10 cellular contexts compared by ENCODE assay signal in the genomic region with DNA sequence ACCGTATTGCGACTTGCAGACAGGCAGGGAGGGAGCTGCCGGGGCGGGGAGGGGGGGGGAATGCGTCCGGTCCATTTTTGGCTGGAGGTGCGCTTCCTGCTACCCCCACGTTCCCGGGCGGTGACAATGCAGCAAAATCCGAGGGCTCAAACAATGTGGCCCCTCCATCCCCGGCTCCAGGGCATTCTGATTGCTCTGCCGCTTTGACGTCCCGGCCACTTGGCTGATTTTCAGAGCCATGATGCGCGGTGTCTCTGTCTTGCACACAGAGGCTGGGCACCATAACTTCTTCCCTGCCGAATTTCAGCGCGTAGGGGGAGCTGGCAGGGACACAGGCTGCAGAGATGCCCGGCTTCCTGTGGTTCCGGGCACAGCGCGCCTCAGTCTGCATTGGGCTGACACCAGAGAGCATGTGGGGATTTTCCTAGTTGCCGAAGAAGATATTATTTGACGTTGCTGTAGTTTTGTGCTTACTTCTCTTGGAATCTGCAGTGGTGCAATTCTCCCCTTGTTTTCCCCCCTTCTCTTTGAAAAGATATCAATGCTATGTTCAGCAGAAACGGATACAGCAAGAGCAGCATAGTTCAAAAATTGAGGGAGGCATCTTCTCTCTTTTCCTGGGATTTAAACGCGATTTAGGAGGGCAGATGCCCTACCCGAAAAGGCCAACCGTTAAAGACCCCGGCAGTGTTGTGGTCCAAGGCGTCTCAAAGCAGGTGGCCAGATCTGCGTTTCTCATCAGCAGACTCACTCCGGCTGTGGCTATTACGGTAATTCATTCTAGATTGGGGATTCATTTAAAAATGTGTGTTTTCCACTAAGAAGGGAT. TPM values are rescaled to one million over a fixed set of nuclear protein-coding genes. Genes with fewer than 3 reads are reported as not detected.
DNase-seq lines count a peak whose midpoint lies in the region; ATAC-seq and TF ChIP-seq lines count a peak whose summit lies in the region.
"Had no signal": no experiment of that assay in that cellular context is flagged by ENCODE, and none has a peak within 500 bp of the region (broad histone marks: within the 10 kb centered on the region; RNA-seq: fewer than 3 reads in every experiment).

No MANE protein-coding gene starts in this region.

- H3K9me3 Mint-ChIP-seq in osteocyte (ENCODE audit: unreplicated experiment) = no peaks in the 10 kb centered on the region
- no peaks in the 10 kb centered on the region for H3K9me3 Mint-ChIP-seq in T-cell

- H3K4me3 Mint-ChIP-seq in osteocyte (ENCODE audit: unreplicated experiment) = peak overlapping the region; percentile 65
- H3K4me3 Mint-ChIP-seq in T-cell = peak overlapping the region in 1 of 3 donors; percentile 24

- H3K4me2 ChIP-seq in BLaER1 treated with 17β-estradiol and CSF1 and Interleukin-3, amounts not matched to agents 10 nM and 100 nM = peak overlapping the region; percentile 87 to 100 (median 98)

- H3K27ac ChIP-seq in BLaER1 treated with 17β-estradiol and CSF1 and Interleukin-3, amounts not matched to agents 10 nM and 100 nM = peak overlapping the region in 8 of 11 experiments; percentile 68 to 83 (median 76); a peak in 16 of 22 replicates
- no peak overlapping the region for H3K27ac ChIP-seq in RWPE1
- H3K27ac ChIP-seq: epithelial cell of prostate, HL-60 had no signal

- H3K27me3 ChIP-seq in BLaER1 treated with 17β-estradiol and CSF1 and Interleukin-3, amounts not matched to agents 10 nM and 100 nM = peaks cover 0 to 60% (median 0%) of the 10 kb centered on the region in 11 experiments; a peak in 11 of 22 replicates

- H3K9me3 ChIP-seq in BLaER1 treated with 17β-estradiol and CSF1 and Interleukin-3, amounts not matched to agents 10 nM and 100 nM (replicated peaks in 1 of 11) = no peaks in the 10 kb centered on the region

- CTCF ChIA-PET in T-cell (lab: Charles Lee) = no interaction called here
- CTCF ChIA-PET in RWPE1 (lab: Yijun Ruan, JAX) = interaction anchor here (0.6 kb wide), 1 partner anchor 22 kb away, joined by 3 read pairs; no protein-coding TSS in a partner anchor

- DNase-seq in M059J (ENCODE audit: low read depth) (peak; percentile 20), epithelial cell of proximal tubule (ENCODE audit: low read depth) (no peak), osteocyte (ENCODE audit: extremely low spot score, unreplicated experiment) (no peak), T-cell (no peak), RWPE1 (ENCODE audit: low spot score) (no peak), Kasumi-1 (lab: John Stamatoyannopoulos, UW) (no peak)

- H3K36me3 ChIP-seq in BLaER1 treated with 17β-estradiol and CSF1 and Interleukin-3, amounts not matched to agents 10 nM and 100 nM = no peaks in the 10 kb centered on the region

- peak overlapping the region in 10 of 11 experiments; percentile 61 to 88 (median 76); a peak in 19 of 22 replicates for H3K9ac ChIP-seq in BLaER1 treated with 17β-estradiol and CSF1 and Interleukin-3, amounts not matched to agents 10 nM and 100 nM

- ATAC-seq in HG03097 (IDR thresholded peaks at IDR 0.05; ENCODE audit: low FRiP score, unreplicated experiment) = no peak
- no peak for ATAC-seq in T-cell (replicated peaks in 1 of 4)

- peaks cover 62 to 89% (median 81%) of the 10 kb centered on the region in 10 experiments for H3K4me1 ChIP-seq in BLaER1 treated with 17β-estradiol and CSF1 and Interleukin-3, amounts not matched to agents 10 nM and 100 nM

- H4K20me1 ChIP-seq in BLaER1 treated with 17β-estradiol and CSF1 and Interleukin-3, amounts not matched to agents 10 nM and 100 nM = peaks cover 0 to 7% (median 0%) of the 10 kb centered on the region in 11 experiments; a peak in 1 of 22 replicates

- H3K4me1 Mint-ChIP-seq in osteocyte (ENCODE audit: unreplicated experiment) (peaks cover 20% of the 10 kb centered on the region), T-cell (peaks cover 0 to 18% (median 9%) of the 10 kb centered on the region in 3 donors)

- TF ChIP-seq CTCF in epithelial cell of proximal tubule (conservative IDR thresholded peaks at IDR 0.05; ENCODE audit: low read depth, low read length) (no peak), osteocyte (IDR thresholded peaks at IDR 0.05) (no peak), RWPE1 (conservative IDR thresholded peaks at IDR 0.05; ENCODE audit: low read depth) (no peak)

- H3K4me3 ChIP-seq in BLaER1 treated with 17β-estradiol and CSF1 and Interleukin-3, amounts not matched to agents 10 nM and 100 nM = peak overlapping the region; percentile 50 to 76 (median 70)
- peak overlapping the region; percentile 40 for H3K4me3 ChIP-seq in epithelial cell of proximal tubule (ENCODE audit: low read depth, low read length)

- H3K27me3 Mint-ChIP-seq in osteocyte (ENCODE audit: unreplicated experiment) (peaks cover 63% of the 10 kb centered on the region), T-cell (peaks cover 67 to 75% of the 10 kb centered on the region in 2 donors)

- no peaks in the 10 kb centered on the region for H3K36me3 Mint-ChIP-seq in osteocyte (ENCODE audit: unreplicated experiment)
- H3K36me3 Mint-ChIP-seq in T-cell = no peaks in the 10 kb centered on the region

- H3K27ac Mint-ChIP-seq in osteocyte (ENCODE audit: unreplicated experiment) (no peak overlapping the region), T-cell (no peak overlapping the region)

- POLR2A ChIA-PET in T-cell (lab: Charles Lee) (no interaction called here), RWPE1 (lab: Yijun Ruan, JAX; ENCODE audit: low non-redundant PET) (no interaction called here)

RNA-seq across cellular contexts. Expression of gene HECW1, which starts 1.4 kb away (rescaled TPM):
- total RNA-seq in M059J (2014; rRNA removed; shearing (Covaris generic)) = 6.7 and 15.6 TPM in 2 replicates
- total RNA-seq in epithelial cell of proximal tubule (not detected in 2 replicates), osteocyte (0.16 TPM in 1 of 2 replicates, not detected in the other), T-cell (not detected)
